ENCODE assay signal across 16 cellular contexts in the genomic region with DNA sequence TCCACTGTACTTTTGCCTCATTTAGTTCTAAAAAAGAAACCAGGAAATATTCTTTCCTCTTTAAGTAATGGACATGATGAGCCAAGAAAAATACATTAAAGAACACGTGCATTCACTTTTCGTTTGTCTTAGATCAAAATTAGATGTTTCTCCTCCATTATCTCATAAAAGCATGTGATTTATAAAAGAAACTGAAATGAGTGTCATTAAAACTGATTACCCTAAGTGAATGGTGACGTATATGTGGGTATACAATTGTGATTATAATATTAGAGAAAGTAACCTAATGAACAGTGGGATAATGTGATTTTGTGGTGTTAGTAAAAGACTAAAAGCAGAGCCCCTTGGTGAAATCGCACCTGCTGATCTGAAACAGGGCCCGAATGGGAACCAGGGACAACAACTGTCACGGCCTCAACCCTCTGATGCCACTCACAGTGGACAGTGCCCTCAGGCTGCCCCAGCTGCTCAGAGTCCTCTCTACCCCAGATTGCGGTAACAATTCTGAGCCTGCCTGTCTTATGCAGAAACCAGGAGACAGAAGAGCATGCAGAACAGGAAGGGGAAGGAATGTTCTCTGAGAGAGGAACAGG. TPM values are rescaled to one million over a fixed set of nuclear protein-coding genes. Genes with fewer than 3 reads are reported as not detected.
DNase-seq lines count a peak whose midpoint lies in the region; ATAC-seq, FAIRE-seq and TF ChIP-seq lines count a peak whose summit lies in the region.
"Had no signal": no experiment of that assay in that cellular context is flagged by ENCODE, and none has a peak within 500 bp of the region (broad histone marks: within the 10 kb centered on the region; RNA-seq: fewer than 3 reads in every experiment).

No MANE protein-coding gene starts in this region.

- TF ChIP-seq RAD21 in H1 (IDR thresholded peaks at IDR 0.05 in 1 of 2, conservative IDR thresholded peaks at IDR 0.05 in 1 of 2; ENCODE audit: low read depth in 2 of 2, low read length in 2 of 2) = no peak

- no peak overlapping the region for H3K9ac ChIP-seq in H1 (replicated peaks in 1 of 4; ENCODE audit: extremely low read depth in 1 of 4, low read depth in 3 of 4, low read length in 3 of 4)

- H3K36me3 ChIP-seq in H1 (ENCODE audit: control insufficient read depth in 2 of 4, insufficient read depth in 4 of 4, low read length in 3 of 4) = no peaks in the 10 kb centered on the region

- H2AFZ ChIP-seq in H1 (ENCODE audit: low read length) = no peak overlapping the region

- H3K23me2 ChIP-seq in H1 (ENCODE audit: low read depth, low read length) = no peaks in the 10 kb centered on the region

- peaks cover 9% of the 10 kb centered on the region for H3K27me3 Mint-ChIP-seq in activated CD4-positive, alpha-beta memory T cell treated with anti-CD3 and anti-CD28 coated beads, Interleukin-2, amount 10 ng/mL, durations not matched to agents 7 days and 5 days

- no peak overlapping the region for H2BK5ac ChIP-seq in H1 (ENCODE audit: low read depth, low read length)

- no peak overlapping the region for H2BK20ac ChIP-seq in H1 (ENCODE audit: low read length)

- no peak overlapping the region for H3K4me3 Mint-ChIP-seq in activated CD4-positive, alpha-beta memory T cell treated with anti-CD3 and anti-CD28 coated beads, Interleukin-2, amount 10 ng/mL, durations not matched to agents 7 days and 5 days
- H3K4me3 Mint-ChIP-seq: CD4-positive, alpha-beta T cell; H9 had no signal

- no peak overlapping the region for H4K91ac ChIP-seq in H1 (replicated peaks; ENCODE audit: insufficient read length, low read length)

- H4K5ac ChIP-seq in H1 (ENCODE audit: insufficient read length, low read depth, low read length) = no peak overlapping the region

- no peaks in the 10 kb centered on the region for H3K9me3 ChIP-seq in H1 (ENCODE audit: insufficient read depth in 2 of 2, low read depth in 1 of 2, low read length in 1 of 2)
- H3K9me3 ChIP-seq: Caco-2 had no signal

- H3K4ac ChIP-seq in H1 (replicated peaks; ENCODE audit: insufficient read length, low read depth, low read length) = no peak overlapping the region

- no peak overlapping the region for H2AK5ac ChIP-seq in H1 (ENCODE audit: low read depth, low read length)

- no peak overlapping the region for H4K8ac ChIP-seq in H1 (ENCODE audit: extremely low read depth, insufficient read depth, low read length)

- no peaks in the 10 kb centered on the region for H3K79me2 ChIP-seq in H1 (ENCODE audit: control insufficient read depth in 1 of 2, insufficient read depth in 2 of 2, low read length in 2 of 2)

- 95% methylated on average over 4 of the region's 7 CpGs; no CpG with 5 or more reads in 1 of the 2 experiments for WGBS in H1 (ENCODE audit: extremely low coverage in 1 of 2, insufficient coverage in 1 of 2, insufficient read length in 1 of 2, insufficient replicate concordance in 2 of 2, low coverage in 1 of 2, low lambda C conversion rate in 2 of 2, missing lambda C conversion rate in 1 of 2), 2 experiments

- H3K4me2 ChIP-seq in H1 (ENCODE audit: insufficient read depth in 1 of 2, low read depth in 2 of 2, low read length in 2 of 2) = no peak overlapping the region

- no peak overlapping the region for H3K18ac ChIP-seq in H1 (ENCODE audit: extremely low read depth, low read length)

- H3K27ac Mint-ChIP-seq in activated CD4-positive, alpha-beta memory T cell treated with anti-CD3 and anti-CD28 coated beads, Interleukin-2, amount 10 ng/mL, durations not matched to agents 7 days and 5 days = no peak overlapping the region
- H3K27ac Mint-ChIP-seq: CD4-positive, alpha-beta T cell had no signal

- H3K56ac ChIP-seq in H1 (replicated peaks; ENCODE audit: insufficient read length, low read depth, low read length) = no peak overlapping the region

- no peaks in the 10 kb centered on the region for H3K4me1 Mint-ChIP-seq in activated CD4-positive, alpha-beta memory T cell treated with anti-CD3 and anti-CD28 coated beads, Interleukin-2, amount 10 ng/mL, durations not matched to agents 7 days and 5 days

- CTCF ChIA-PET in H1 (lab: Charles Lee; ENCODE audit: partially characterized antibody) = no interaction called here
- CTCF ChIA-PET in activated CD4-positive, alpha-beta memory T cell treated with anti-CD3 and anti-CD28 coated beads, Interleukin-2, amount 10 ng/mL, durations not matched to agents 7 days and 5 days (lab: Charles Lee) = no interaction called here

- no peak overlapping the region for H2BK12ac ChIP-seq in H1 (ENCODE audit: low read depth, low read length)

- H3K27me3 ChIP-seq in H1 (replicated peaks in 1 of 4; ENCODE audit: control insufficient read depth in 3 of 4, extremely low read depth in 1 of 4, insufficient read depth in 3 of 4, low read length in 3 of 4) = no peaks in the 10 kb centered on the region

- no peaks in the 10 kb centered on the region for H3K79me1 ChIP-seq in H1 (ENCODE audit: low read depth, low read length)

- H4K20me1 ChIP-seq in H1 (replicated peaks in 1 of 2; ENCODE audit: control insufficient read depth in 1 of 2, insufficient read depth in 2 of 2, low read length in 2 of 2) = no peaks in the 10 kb centered on the region

- H2BK120ac ChIP-seq in H1 (replicated peaks; ENCODE audit: low read depth, low read length) = no peak overlapping the region

- FAIRE-seq in H1 (lab: Jason Lieb, UNC) = peak; percentile 99
- FAIRE-seq: D721Med had no signal

- no peaks in the 10 kb centered on the region for H3K36me3 Mint-ChIP-seq in activated CD4-positive, alpha-beta memory T cell treated with anti-CD3 and anti-CD28 coated beads, Interleukin-2, amount 10 ng/mL, durations not matched to agents 7 days and 5 days (ENCODE audit: low read depth)

- H3K14ac ChIP-seq in H1 (ENCODE audit: insufficient read length) = no peak overlapping the region

- ATAC-seq in HG02610 (IDR thresholded peaks at IDR 0.05; ENCODE audit: unreplicated experiment) = no peak

- no peaks in the 10 kb centered on the region for H3K9me3 Mint-ChIP-seq in activated CD4-positive, alpha-beta memory T cell treated with anti-CD3 and anti-CD28 coated beads, Interleukin-2, amount 10 ng/mL, durations not matched to agents 7 days and 5 days
- H3K9me3 Mint-ChIP-seq: CD4-positive, alpha-beta T cell had no signal

- no peak overlapping the region for H3K27ac ChIP-seq in H1 (ENCODE audit: low read depth, low read length)
- H3K27ac ChIP-seq: C4-2B had no signal

- no peak overlapping the region for H3K4me3 ChIP-seq in H1 (ENCODE audit: extremely low read depth in 1 of 4, insufficient read depth in 2 of 4, low read depth in 3 of 4, low read length in 4 of 4)

- POLR2A ChIA-PET in H1 (lab: Charles Lee; ENCODE audit: partially characterized antibody) = no interaction called here
- POLR2A ChIA-PET in activated CD4-positive, alpha-beta memory T cell treated with anti-CD3 and anti-CD28 coated beads, Interleukin-2, amount 10 ng/mL, durations not matched to agents 7 days and 5 days (lab: Charles Lee) = no interaction called here

- no peak for TF ChIP-seq EP300 in H1 (IDR thresholded peaks at IDR 0.05; ENCODE audit: borderline replicate concordance in 1 of 2, low read depth in 2 of 2, low read length in 2 of 2)

- peaks cover 0 to 3% (median 0%) of the 10 kb centered on the region in 4 experiments; a peak in 2 of 7 replicates for H3K4me1 ChIP-seq in H1 (replicated peaks in 1 of 4; ENCODE audit: control insufficient read depth in 3 of 4, insufficient read depth in 4 of 4, low read length in 3 of 4)
- H3K4me1 ChIP-seq: Caco-2 had no signal

- no peak overlapping the region for H3K23ac ChIP-seq in H1 (ENCODE audit: insufficient read length)

- DNase-seq in ELF-1 (ENCODE audit: low read depth, low spot score) (peak; percentile 39), SK-N-DZ (ENCODE audit: low spot score) (peak; percentile 9), H1 (ENCODE audit: low read depth in 1 of 2, low spot score in 2 of 2) (no peak), T-helper 1 cell (no peak)
- DNase-seq in activated CD4-positive, alpha-beta memory T cell treated with anti-CD3 and anti-CD28 coated beads, Interleukin-2, amount 10 ng/mL, durations not matched to agents 7 days and 5 days = no peak
- DNase-seq: Caco-2; CD4-positive, alpha-beta T cell; GF-D8; GOT3; H9 had no signal

- H2BK15ac ChIP-seq in H1 (ENCODE audit: low read length) = no peak overlapping the region

- no peak for TF ChIP-seq CTCF in H1 (IDR thresholded peaks at IDR 0.05; ENCODE audit: control extremely low read depth in 1 of 3, insufficient read depth in 1 of 3, low read depth in 1 of 3, low read length in 3 of 3)

- TF ChIP-seq POLR2A in H1 (IDR thresholded peaks at IDR 0.05; ENCODE audit: control extremely low read depth in 1 of 2, low read depth in 2 of 2, low read length in 2 of 2) = no peak

TF ChIP-seq in H1, 55 proteins besides CTCF, POLR2A, EP300 and RAD21 (continues in another document):
- TF ChIP-seq SP1 (IDR thresholded peaks at IDR 0.05; ENCODE audit: low read depth, low read length) (no peak), BACH1 (IDR thresholded peaks at IDR 0.05; ENCODE audit: low read length) (no peak), BCL11A (IDR thresholded peaks at IDR 0.05; ENCODE audit: low read depth in 2 of 2, low read length in 2 of 2) (no peak), RBBP5 (IDR thresholded peaks at IDR 0.05; ENCODE audit: borderline replicate concordance, low read depth, low read length) (no peak), KDM4A (IDR thresholded peaks at IDR 0.05; ENCODE audit: low read depth, low read length, severe bottlenecking) (no peak), POLR2AphosphoS5 (IDR thresholded peaks at IDR 0.05; ENCODE audit: low read depth, low read length) (no peak), SAP30 (IDR thresholded peaks at IDR 0.05; ENCODE audit: insufficient read depth, insufficient replicate concordance, low read length) (no peak), EGR1 (IDR thresholded peaks at IDR 0.05; ENCODE audit: borderline replicate concordance, low read depth, low read length) (no peak), TCF12 (IDR thresholded peaks at IDR 0.05; ENCODE audit: low read depth, low read length) (no peak), CBX5 (IDR thresholded peaks at IDR 0.05; ENCODE audit: low read depth, low read length) (no peak), BRCA1 (IDR thresholded peaks at IDR 0.05; ENCODE audit: low read depth, low read length) (no peak)

RNA-seq across cellular contexts. Expression of gene HS6ST2, which starts 25.7 kb away (rescaled TPM):
- 0.09 and 0.10 TPM in 2 replicates for polyA plus RNA-seq in SK-N-DZ (2014; cell fraction: cytosol; rRNA removed)
- 0.96 TPM in 1 of 2 replicates, not detected in the other for polyA plus RNA-seq in SK-N-DZ (2014; cell fraction: nucleus; rRNA removed)
- 3.7 and 3.9 TPM in 2 replicates for total RNA-seq in H1 (2021; fragmentation: NEBNext Ultra II Directional; extraction: Animal tissue kit (Norgen Biotek cat#: 25700))
- 3.9 and 5.6 TPM in 2 replicates for polyA plus RNA-seq in H1 (2011; rRNA removed)
- 3.4 TPM for polyA plus RNA-seq in H1 (2011; cell fraction: cytosol; rRNA removed)
- 6.2 TPM for polyA plus RNA-seq in H1 (2011; cell fraction: nucleus; rRNA removed)
- polyA plus RNA-seq in H1 (2012, experiment 1 of 2) = 2.7 to 4.1 TPM (median 3.5 TPM) in 4 replicates
- polyA plus RNA-seq in H1 (2012, experiment 2 of 2) = 0.26 TPM
- polyA plus RNA-seq in H1 (2013, experiment 1 of 2) = 3.7 TPM
- 4.3 TPM for polyA plus RNA-seq in H1 (2013, experiment 2 of 2)
- 8.6 and 8.8 TPM in 2 replicates for polyA minus RNA-seq in H1 (2011; rRNA and poly(A)+ RNA removed)
- polyA minus RNA-seq in H1 (2011; cell fraction: cytosol; rRNA and poly(A)+ RNA removed) = 5.2 TPM
- polyA minus RNA-seq in H1 (2011; cell fraction: nucleus; rRNA and poly(A)+ RNA removed) = 9.3 TPM
- under 1 TPM; 0.18 to 0.38 TPM for total RNA-seq in activated CD4-positive, alpha-beta memory T cell treated with anti-CD3 and anti-CD28 coated beads, Interleukin-2, amount 10 ng/mL, durations not matched to agents 7 days and 5 days
- total RNA-seq: A172; CD4-positive, alpha-beta T cell; HT-29 had no signal
- polyA plus RNA-seq: BJ had no signal

Comparison
In these comparisons a context has a peak if more than half of its experiments do, and no peak if none do; other contexts are left out.
1. DNase-seq: peak in ELF-1 (single experiment) and SK-N-DZ (single experiment); none in H1 (0 of 2), activated CD4-positive, alpha-beta memory T cell treated with anti-CD3 and anti-CD28 coated beads, Interleukin-2, amount 10 ng/mL, durations not matched to agents 7 days and 5 days (single experiment) and T-helper 1 cell (0 of 5).